22 cellular contexts compared by ENCODE assay signal in genomic region chr18:68611301-68611700, GRCh38.
"Had no signal": no experiment of that assay in that cellular context is flagged by ENCODE, and none has a peak within 500 bp of the region (broad histone marks: within the 10 kb centered on the region; RNA-seq: fewer than 3 reads in every experiment).

No MANE protein-coding gene starts in this region.

- H3K36me3 ChIP-seq: gastroesophageal sphincter, left ventricle myocardium inferior, lower lobe of right lung, stomach, thyroid gland, upper lobe of left lung, uterus had no signal

- H3K27ac ChIP-seq: gastroesophageal sphincter, left ventricle myocardium inferior, lower lobe of right lung, skin epidermis, stomach, thyroid gland, upper lobe of left lung, uterus had no signal

- H3K4me3 ChIP-seq: gastroesophageal sphincter, left ventricle myocardium inferior, lower lobe of right lung, skin epidermis, stomach, thyroid gland, upper lobe of left lung, uterus had no signal

- ATAC-seq: esophagus mucosa; gastroesophageal sphincter; left cardiac atrium; lower lobe of right lung; natural killer cell treated with Interleukin-12 subunit alpha and Interleukin-12 subunit beta and Interleukin-15 and Interleukin-18, amount 100 ng/mL, for 72 hours; sciatic nerve had no signal

- DNase-seq: effector memory CD4-positive, alpha-beta T cell; foreskin fibroblast; glutamatergic neuron; immature natural killer cell; kidney; left cardiac atrium; left ventricle myocardium inferior; lower lobe of right lung; mesenchymal stem cell; midbrain; stimulated activated CD4-positive, alpha-beta T cell treated with anti-CD3 and anti-CD28 coated beads, Interleukin-12 subunit alpha, Interleukin-12 subunit beta, amount 100 ng/mL, for 4 hours; stimulated activated naive CD4-positive, alpha-beta T cell; stomach; substantia nigra; thyroid gland; upper lobe of left lung; uterus had no signal

- H3K4me1 ChIP-seq: gastroesophageal sphincter, left ventricle myocardium inferior, lower lobe of right lung, stomach, thyroid gland, upper lobe of left lung, uterus had no signal

- H3K9me3 ChIP-seq: gastroesophageal sphincter, left ventricle myocardium inferior, lower lobe of right lung, stomach, thyroid gland, upper lobe of left lung, uterus had no signal

- H3K27me3 ChIP-seq: gastroesophageal sphincter, stomach, thyroid gland, upper lobe of left lung, uterus had no signal
